Comparison of ENCODE assay signal across 1 cellular context in genomic region chr2:67397143-67397986, GRCh38.
TF ChIP-seq lines count a peak whose summit lies in the region.

Gene ETAA1 (plus strand): TSS chr2:67397333. CDS start chr2:67397449, 116 bp downstream.

TF ChIP-seq in HepG2, 621 proteins besides CTCF, POLR2A, EP300 and RAD21 (continued from another document and continues in another):
- TF ChIP-seq, protein P1, sequence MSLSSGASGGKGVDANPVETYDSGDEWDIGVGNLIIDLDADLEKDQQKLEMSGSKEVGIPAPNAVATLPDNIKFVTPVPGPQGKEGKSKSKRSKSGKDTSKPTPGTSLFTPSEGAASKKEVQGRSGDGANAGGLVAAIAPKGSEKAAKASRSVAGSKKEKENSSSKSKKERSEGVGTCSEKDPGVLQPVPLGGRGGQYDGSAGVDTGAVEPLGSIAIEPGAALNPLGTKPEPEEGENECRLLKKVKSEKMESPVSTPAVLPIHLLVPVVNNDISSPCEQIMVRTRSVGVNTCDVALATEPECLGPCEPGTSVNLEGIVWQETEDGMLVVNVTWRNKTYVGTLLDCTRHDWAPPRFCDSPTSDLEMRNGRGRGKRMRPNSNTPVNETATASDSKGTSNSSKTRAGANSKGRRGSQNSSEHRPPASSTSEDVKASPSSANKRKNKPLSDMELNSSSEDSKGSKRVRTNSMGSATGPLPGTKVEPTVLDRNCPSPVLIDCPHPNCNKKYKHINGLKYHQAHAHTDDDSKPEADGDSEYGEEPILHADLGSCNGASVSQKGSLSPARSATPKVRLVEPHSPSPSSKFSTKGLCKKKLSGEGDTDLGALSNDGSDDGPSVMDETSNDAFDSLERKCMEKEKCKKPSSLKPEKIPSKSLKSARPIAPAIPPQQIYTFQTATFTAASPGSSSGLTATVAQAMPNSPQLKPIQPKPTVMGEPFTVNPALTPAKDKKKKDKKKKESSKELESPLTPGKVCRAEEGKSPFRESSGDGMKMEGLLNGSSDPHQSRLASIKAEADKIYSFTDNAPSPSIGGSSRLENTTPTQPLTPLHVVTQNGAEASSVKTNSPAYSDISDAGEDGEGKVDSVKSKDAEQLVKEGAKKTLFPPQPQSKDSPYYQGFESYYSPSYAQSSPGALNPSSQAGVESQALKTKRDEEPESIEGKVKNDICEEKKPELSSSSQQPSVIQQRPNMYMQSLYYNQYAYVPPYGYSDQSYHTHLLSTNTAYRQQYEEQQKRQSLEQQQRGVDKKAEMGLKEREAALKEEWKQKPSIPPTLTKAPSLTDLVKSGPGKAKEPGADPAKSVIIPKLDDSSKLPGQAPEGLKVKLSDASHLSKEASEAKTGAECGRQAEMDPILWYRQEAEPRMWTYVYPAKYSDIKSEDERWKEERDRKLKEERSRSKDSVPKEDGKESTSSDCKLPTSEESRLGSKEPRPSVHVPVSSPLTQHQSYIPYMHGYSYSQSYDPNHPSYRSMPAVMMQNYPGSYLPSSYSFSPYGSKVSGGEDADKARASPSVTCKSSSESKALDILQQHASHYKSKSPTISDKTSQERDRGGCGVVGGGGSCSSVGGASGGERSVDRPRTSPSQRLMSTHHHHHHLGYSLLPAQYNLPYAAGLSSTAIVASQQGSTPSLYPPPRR (CRISPR knock-in tag; IDR thresholded peaks at IDR 0.05; ENCODE audit: borderline replicate concordance), result no peak
- no peak for TF ChIP-seq ZNF652 (CRISPR knock-in tag; IDR thresholded peaks at IDR 0.05; ENCODE audit: borderline replicate concordance, low read depth)
- peak; percentile 28; the same call in 1 of the 2 replicates for TF ChIP-seq BCL6 (CRISPR knock-in tag; IDR thresholded peaks at IDR 0.05)
- TF ChIP-seq XBP1 (CRISPR knock-in tag; IDR thresholded peaks at IDR 0.05), result no peak
- TF ChIP-seq ZSCAN29 (CRISPR knock-in tag; conservative IDR thresholded peaks at IDR 0.05), result peak; percentile 57; the same call in 1 of the 2 replicates
- TF ChIP-seq KLF9 (CRISPR knock-in tag; IDR thresholded peaks at IDR 0.05; ENCODE audit: low read depth), result no peak
- TF ChIP-seq, protein P2, sequence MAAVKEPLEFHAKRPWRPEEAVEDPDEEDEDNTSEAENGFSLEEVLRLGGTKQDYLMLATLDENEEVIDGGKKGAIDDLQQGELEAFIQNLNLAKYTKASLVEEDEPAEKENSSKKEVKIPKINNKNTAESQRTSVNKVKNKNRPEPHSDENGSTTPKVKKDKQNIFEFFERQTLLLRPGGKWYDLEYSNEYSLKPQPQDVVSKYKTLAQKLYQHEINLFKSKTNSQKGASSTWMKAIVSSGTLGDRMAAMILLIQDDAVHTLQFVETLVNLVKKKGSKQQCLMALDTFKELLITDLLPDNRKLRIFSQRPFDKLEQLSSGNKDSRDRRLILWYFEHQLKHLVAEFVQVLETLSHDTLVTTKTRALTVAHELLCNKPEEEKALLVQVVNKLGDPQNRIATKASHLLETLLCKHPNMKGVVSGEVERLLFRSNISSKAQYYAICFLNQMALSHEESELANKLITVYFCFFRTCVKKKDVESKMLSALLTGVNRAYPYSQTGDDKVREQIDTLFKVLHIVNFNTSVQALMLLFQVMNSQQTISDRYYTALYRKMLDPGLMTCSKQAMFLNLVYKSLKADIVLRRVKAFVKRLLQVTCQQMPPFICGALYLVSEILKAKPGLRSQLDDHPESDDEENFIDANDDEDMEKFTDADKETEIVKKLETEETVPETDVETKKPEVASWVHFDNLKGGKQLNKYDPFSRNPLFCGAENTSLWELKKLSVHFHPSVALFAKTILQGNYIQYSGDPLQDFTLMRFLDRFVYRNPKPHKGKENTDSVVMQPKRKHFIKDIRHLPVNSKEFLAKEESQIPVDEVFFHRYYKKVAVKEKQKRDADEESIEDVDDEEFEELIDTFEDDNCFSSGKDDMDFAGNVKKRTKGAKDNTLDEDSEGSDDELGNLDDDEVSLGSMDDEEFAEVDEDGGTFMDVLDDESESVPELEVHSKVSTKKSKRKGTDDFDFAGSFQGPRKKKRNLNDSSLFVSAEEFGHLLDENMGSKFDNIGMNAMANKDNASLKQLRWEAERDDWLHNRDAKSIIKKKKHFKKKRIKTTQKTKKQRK (IDR thresholded peaks at IDR 0.05; ENCODE audit: low read length), result no peak
- TF ChIP-seq, protein P3, sequence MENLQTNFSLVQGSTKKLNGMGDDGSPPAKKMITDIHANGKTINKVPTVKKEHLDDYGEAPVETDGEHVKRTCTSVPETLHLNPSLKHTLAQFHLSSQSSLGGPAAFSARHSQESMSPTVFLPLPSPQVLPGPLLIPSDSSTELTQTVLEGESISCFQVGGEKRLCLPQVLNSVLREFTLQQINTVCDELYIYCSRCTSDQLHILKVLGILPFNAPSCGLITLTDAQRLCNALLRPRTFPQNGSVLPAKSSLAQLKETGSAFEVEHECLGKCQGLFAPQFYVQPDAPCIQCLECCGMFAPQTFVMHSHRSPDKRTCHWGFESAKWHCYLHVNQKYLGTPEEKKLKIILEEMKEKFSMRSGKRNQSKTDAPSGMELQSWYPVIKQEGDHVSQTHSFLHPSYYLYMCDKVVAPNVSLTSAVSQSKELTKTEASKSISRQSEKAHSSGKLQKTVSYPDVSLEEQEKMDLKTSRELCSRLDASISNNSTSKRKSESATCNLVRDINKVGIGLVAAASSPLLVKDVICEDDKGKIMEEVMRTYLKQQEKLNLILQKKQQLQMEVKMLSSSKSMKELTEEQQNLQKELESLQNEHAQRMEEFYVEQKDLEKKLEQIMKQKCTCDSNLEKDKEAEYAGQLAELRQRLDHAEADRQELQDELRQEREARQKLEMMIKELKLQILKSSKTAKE (CRISPR knock-in tag; IDR thresholded peaks at IDR 0.05; ENCODE audit: borderline replicate concordance), result no peak
- TF ChIP-seq, protein P4, sequence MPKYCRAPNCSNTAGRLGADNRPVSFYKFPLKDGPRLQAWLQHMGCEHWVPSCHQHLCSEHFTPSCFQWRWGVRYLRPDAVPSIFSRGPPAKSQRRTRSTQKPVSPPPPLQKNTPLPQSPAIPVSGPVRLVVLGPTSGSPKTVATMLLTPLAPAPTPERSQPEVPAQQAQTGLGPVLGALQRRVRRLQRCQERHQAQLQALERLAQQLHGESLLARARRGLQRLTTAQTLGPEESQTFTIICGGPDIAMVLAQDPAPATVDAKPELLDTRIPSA (CRISPR knock-in tag; IDR thresholded peaks at IDR 0.05; ENCODE audit: borderline replicate concordance), result 0 out of 2 replicates have a peak, but pooled peaks have one; percentile 24
- peak; percentile 80 for TF ChIP-seq THAP11 (CRISPR knock-in tag; IDR thresholded peaks at IDR 0.05)
- TF ChIP-seq MYC (CRISPR knock-in tag; IDR thresholded peaks at IDR 0.05; ENCODE audit: borderline replicate concordance), result peak; percentile 51; the same call in 1 of the 2 replicates
- TF ChIP-seq RFX3 (CRISPR knock-in tag; IDR thresholded peaks at IDR 0.05), result no peak
- peak; percentile 93 for TF ChIP-seq ZFY (CRISPR knock-in tag; IDR thresholded peaks at IDR 0.05)
- peak; percentile 37; the same call in 1 of the 2 replicates for TF ChIP-seq ZNF292 (CRISPR knock-in tag; IDR thresholded peaks at IDR 0.05; ENCODE audit: borderline replicate concordance, low read depth)
- no peak for TF ChIP-seq FOXO4 (CRISPR knock-in tag; conservative IDR thresholded peaks at IDR 0.05)
- TF ChIP-seq CC2D1A (CRISPR knock-in tag; IDR thresholded peaks at IDR 0.05), result no peak
- TF ChIP-seq GZF1 (CRISPR knock-in tag; IDR thresholded peaks at IDR 0.05), result peak; percentile 76; the same call in 1 of the 2 replicates
- no peak for TF ChIP-seq ZBTB38 (CRISPR knock-in tag; IDR thresholded peaks at IDR 0.05)
- TF ChIP-seq ZKSCAN1 (IDR thresholded peaks at IDR 0.05; ENCODE audit: low read length), result no peak
- peak; percentile 60; the same call in 1 of the 2 replicates for TF ChIP-seq FLYWCH1 (CRISPR knock-in tag; IDR thresholded peaks at IDR 0.05)
- TF ChIP-seq ZNF343 (CRISPR knock-in tag; IDR thresholded peaks at IDR 0.05), result peak; percentile 84
- TF ChIP-seq ZNF138 (CRISPR knock-in tag; IDR thresholded peaks at IDR 0.05; ENCODE audit: low read depth), result peak; percentile 81; the same call in 1 of the 2 replicates
- no peak; the same call in 1 of the 2 replicates for TF ChIP-seq ZBTB42 (CRISPR knock-in tag; IDR thresholded peaks at IDR 0.05)
- no peak for TF ChIP-seq TGIF2 (CRISPR knock-in tag; IDR thresholded peaks at IDR 0.05)
- no peak for TF ChIP-seq SRF (IDR thresholded peaks at IDR 0.05; ENCODE audit: low read depth, low read length)
- TF ChIP-seq, protein P5, sequence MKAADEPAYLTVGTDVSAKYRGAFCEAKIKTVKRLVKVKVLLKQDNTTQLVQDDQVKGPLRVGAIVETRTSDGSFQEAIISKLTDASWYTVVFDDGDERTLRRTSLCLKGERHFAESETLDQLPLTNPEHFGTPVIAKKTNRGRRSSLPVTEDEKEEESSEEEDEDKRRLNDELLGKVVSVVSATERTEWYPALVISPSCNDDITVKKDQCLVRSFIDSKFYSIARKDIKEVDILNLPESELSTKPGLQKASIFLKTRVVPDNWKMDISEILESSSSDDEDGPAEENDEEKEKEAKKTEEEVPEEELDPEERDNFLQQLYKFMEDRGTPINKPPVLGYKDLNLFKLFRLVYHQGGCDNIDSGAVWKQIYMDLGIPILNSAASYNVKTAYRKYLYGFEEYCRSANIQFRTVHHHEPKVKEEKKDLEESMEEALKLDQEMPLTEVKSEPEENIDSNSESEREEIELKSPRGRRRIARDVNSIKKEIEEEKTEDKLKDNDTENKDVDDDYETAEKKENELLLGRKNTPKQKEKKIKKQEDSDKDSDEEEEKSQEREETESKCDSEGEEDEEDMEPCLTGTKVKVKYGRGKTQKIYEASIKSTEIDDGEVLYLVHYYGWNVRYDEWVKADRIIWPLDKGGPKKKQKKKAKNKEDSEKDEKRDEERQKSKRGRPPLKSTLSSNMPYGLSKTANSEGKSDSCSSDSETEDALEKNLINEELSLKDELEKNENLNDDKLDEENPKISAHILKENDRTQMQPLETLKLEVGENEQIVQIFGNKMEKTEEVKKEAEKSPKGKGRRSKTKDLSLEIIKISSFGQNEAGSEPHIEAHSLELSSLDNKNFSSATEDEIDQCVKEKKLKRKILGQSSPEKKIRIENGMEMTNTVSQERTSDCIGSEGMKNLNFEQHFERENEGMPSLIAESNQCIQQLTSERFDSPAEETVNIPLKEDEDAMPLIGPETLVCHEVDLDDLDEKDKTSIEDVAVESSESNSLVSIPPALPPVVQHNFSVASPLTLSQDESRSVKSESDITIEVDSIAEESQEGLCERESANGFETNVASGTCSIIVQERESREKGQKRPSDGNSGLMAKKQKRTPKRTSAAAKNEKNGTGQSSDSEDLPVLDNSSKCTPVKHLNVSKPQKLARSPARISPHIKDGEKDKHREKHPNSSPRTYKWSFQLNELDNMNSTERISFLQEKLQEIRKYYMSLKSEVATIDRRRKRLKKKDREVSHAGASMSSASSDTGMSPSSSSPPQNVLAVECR (CRISPR knock-in tag; IDR thresholded peaks at IDR 0.05; ENCODE audit: borderline replicate concordance), result peak; percentile 81
- TF ChIP-seq TBP (CRISPR knock-in tag; IDR thresholded peaks at IDR 0.05), result no peak
- TF ChIP-seq ZBTB3 (CRISPR knock-in tag; IDR thresholded peaks at IDR 0.05; ENCODE audit: borderline replicate concordance, low read depth), result no peak
- TF ChIP-seq RORA (CRISPR knock-in tag; IDR thresholded peaks at IDR 0.05), result 0 out of 2 replicates have a peak, but pooled peaks have one; percentile 66
- TF ChIP-seq JARID2 (CRISPR knock-in tag; IDR thresholded peaks at IDR 0.05; ENCODE audit: insufficient replicate concordance), result no peak
- TF ChIP-seq FOSL2 (CRISPR knock-in tag; IDR thresholded peaks at IDR 0.05), result peak; percentile 52; the same call in 1 of the 2 replicates
- peak; percentile 24; the same call in 1 of the 2 replicates for TF ChIP-seq ZNF431 (CRISPR knock-in tag; IDR thresholded peaks at IDR 0.05; ENCODE audit: borderline replicate concordance, low read depth)
- TF ChIP-seq POLR2G (IDR thresholded peaks at IDR 0.05; ENCODE audit: low read depth, low read length), result peak; percentile 95
- peak; percentile 69; the same call in 1 of the 2 replicates for TF ChIP-seq NAIF1 (CRISPR knock-in tag; IDR thresholded peaks at IDR 0.05; ENCODE audit: borderline replicate concordance)
- TF ChIP-seq ZNF781 (CRISPR knock-in tag; IDR thresholded peaks at IDR 0.05; ENCODE audit: borderline replicate concordance, not compliant biosample characterization), result peak; percentile 54
- no peak for TF ChIP-seq ZFP41 (CRISPR knock-in tag; IDR thresholded peaks at IDR 0.05; ENCODE audit: borderline replicate concordance)
- TF ChIP-seq, protein P6, sequence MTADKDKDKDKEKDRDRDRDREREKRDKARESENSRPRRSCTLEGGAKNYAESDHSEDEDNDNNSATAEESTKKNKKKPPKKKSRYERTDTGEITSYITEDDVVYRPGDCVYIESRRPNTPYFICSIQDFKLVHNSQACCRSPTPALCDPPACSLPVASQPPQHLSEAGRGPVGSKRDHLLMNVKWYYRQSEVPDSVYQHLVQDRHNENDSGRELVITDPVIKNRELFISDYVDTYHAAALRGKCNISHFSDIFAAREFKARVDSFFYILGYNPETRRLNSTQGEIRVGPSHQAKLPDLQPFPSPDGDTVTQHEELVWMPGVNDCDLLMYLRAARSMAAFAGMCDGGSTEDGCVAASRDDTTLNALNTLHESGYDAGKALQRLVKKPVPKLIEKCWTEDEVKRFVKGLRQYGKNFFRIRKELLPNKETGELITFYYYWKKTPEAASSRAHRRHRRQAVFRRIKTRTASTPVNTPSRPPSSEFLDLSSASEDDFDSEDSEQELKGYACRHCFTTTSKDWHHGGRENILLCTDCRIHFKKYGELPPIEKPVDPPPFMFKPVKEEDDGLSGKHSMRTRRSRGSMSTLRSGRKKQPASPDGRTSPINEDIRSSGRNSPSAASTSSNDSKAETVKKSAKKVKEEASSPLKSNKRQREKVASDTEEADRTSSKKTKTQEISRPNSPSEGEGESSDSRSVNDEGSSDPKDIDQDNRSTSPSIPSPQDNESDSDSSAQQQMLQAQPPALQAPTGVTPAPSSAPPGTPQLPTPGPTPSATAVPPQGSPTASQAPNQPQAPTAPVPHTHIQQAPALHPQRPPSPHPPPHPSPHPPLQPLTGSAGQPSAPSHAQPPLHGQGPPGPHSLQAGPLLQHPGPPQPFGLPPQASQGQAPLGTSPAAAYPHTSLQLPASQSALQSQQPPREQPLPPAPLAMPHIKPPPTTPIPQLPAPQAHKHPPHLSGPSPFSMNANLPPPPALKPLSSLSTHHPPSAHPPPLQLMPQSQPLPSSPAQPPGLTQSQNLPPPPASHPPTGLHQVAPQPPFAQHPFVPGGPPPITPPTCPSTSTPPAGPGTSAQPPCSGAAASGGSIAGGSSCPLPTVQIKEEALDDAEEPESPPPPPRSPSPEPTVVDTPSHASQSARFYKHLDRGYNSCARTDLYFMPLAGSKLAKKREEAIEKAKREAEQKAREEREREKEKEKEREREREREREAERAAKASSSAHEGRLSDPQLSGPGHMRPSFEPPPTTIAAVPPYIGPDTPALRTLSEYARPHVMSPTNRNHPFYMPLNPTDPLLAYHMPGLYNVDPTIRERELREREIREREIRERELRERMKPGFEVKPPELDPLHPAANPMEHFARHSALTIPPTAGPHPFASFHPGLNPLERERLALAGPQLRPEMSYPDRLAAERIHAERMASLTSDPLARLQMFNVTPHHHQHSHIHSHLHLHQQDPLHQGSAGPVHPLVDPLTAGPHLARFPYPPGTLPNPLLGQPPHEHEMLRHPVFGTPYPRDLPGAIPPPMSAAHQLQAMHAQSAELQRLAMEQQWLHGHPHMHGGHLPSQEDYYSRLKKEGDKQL (CRISPR knock-in tag; IDR thresholded peaks at IDR 0.05; ENCODE audit: low read depth), result no peak
- no peak for TF ChIP-seq STAT5B (CRISPR knock-in tag; IDR thresholded peaks at IDR 0.05)
- TF ChIP-seq ZNF24 (IDR thresholded peaks at IDR 0.05), result no peak
